23 cellular contexts compared by ENCODE assay signal in the genomic region with DNA sequence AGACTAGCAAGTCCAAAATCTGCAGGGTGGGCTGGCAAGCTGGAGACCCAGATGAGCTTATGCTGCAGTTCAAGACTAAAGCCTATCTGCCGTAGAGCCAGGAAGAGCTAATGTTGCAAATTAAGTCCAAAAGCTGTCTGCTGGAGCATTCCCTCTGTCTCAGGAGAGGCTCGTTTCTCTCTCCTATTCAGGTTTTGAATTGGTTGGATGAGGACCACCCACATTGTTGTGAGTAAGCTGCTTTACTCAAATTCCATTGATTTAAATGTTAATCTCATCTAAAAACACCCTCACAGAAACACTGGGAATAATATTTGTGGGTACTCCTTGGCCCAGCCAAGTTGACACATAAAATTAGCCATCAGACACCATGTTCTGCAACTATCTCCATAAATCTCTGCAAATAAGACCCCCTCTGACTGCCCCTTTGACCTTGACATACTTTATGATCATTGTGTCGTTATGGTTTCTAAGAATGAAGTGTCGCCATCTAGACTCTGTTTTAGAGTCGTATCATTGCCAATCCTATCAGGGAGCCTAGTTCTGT. TPM values are rescaled to one million over a fixed set of nuclear protein-coding genes. Genes with fewer than 3 reads are reported as not detected.
A peak's percentile ranks its signal among the peaks of the same experiment; 100 is the strongest.
DNase-seq lines count a peak whose midpoint lies in the region; ATAC-seq and TF ChIP-seq lines count a peak whose summit lies in the region.
"Had no signal": no experiment of that assay in that cellular context is flagged by ENCODE, and none has a peak within 500 bp of the region (broad histone marks: within the 10 kb centered on the region; RNA-seq: fewer than 3 reads in every experiment).

No MANE protein-coding gene starts in this region.

- peak; percentile 8 for DNase-seq in Ammon's horn (ENCODE audit: low spot score)
- DNase-seq in H9, result no peak
- DNase-seq in SJCRH30, result peak; percentile 17 to 25
- DNase-seq in NCI-H187 (lab: John Stamatoyannopoulos, UW), result no peak
- no peak for DNase-seq in foreskin keratinocyte
- DNase-seq: C1 segment of cervical spinal cord; CD4-positive, alpha-beta memory T cell; COR-L47; EL; GF-D8; HFFc6; Karpas-422; NCI-H1092 treated with DMSO at 0.1 percent for 48 hours; NCI-H1436; NCI-H1930; NCI-H2107; NCI-H524 treated with DMSO at 0.1 percent for 48 hours; NCI-H774; Right ventricle myocardium superior; RPMI8226 had no signal

- no peak overlapping the region for H3K14ac ChIP-seq in H9 (ENCODE audit: insufficient read depth, low read length)

- ATAC-seq in HG02623 (IDR thresholded peaks at IDR 0.05; ENCODE audit: unreplicated experiment) (no peak), foreskin keratinocyte (no peak)

- H3K36me3 ChIP-seq in SJCRH30, result no peaks in the 10 kb centered on the region
- H3K36me3 ChIP-seq in iPS-20b (ENCODE audit: insufficient read depth, low read depth, low read length), result no peaks in the 10 kb centered on the region

- no peaks in the 10 kb centered on the region for H3K27me3 ChIP-seq in H9 (ENCODE audit: insufficient read depth, low read length)
- H3K27me3 ChIP-seq in SJCRH30, result no peaks in the 10 kb centered on the region
- H3K27me3 ChIP-seq in iPS-20b (ENCODE audit: insufficient read depth, low read length), result no peaks in the 10 kb centered on the region
- peaks cover 9% of the 10 kb centered on the region for H3K27me3 ChIP-seq in foreskin keratinocyte

- no peak overlapping the region for H3K4ac ChIP-seq in H9 (ENCODE audit: low read depth, low read length)

- no peak overlapping the region for H3K9ac ChIP-seq in H9 (ENCODE audit: extremely low read depth, insufficient read length, low read length)
- H3K9ac ChIP-seq in iPS-20b (ENCODE audit: low read depth, low read length), result 0 out of 2 replicates have a peak overlapping the region, but pooled peaks have one; percentile 41

- no peak overlapping the region for H3K18ac ChIP-seq in H9 (ENCODE audit: insufficient read length, low read depth, low read length)

- H3K27ac ChIP-seq in H9 (ENCODE audit: insufficient read length, low read depth, low read length) (no peak overlapping the region), SJCRH30 (no peak overlapping the region), iPS-20b (ENCODE audit: low read length) (no peak overlapping the region), foreskin keratinocyte (no peak overlapping the region)

- no peak overlapping the region for H2BK120ac ChIP-seq in H9 (ENCODE audit: low read depth, low read length, poor library complexity, severe bottlenecking)

- H3K27ac Mint-ChIP-seq in H9, result peak overlapping the region; percentile 7 to 90 (median 49); a peak in 6 of 7 replicates
- H3K27ac Mint-ChIP-seq: CD4-positive, alpha-beta memory T cell; HFFc6; T-helper 1 cell treated with Interleukin-12 subunit alpha and Interleukin-12 subunit beta and Interleukin-4 antibody, amounts not matched to agents 30 μg/mL and 1 μg/mL, for 36 hours had no signal

- no peak overlapping the region for H3K23ac ChIP-seq in H9 (ENCODE audit: insufficient read length, low read depth, low read length)

- no peak overlapping the region for H2AK5ac ChIP-seq in H9 (ENCODE audit: insufficient read length, low read length)

- H4K8ac ChIP-seq in H9 (replicated peaks; ENCODE audit: insufficient read length, low read depth, low read length), result no peak overlapping the region

- no peak overlapping the region for H4K91ac ChIP-seq in H9 (ENCODE audit: insufficient read length, low read depth, low read length)

- no peak overlapping the region for H2AFZ ChIP-seq in H9 (ENCODE audit: low read length)

- no peak overlapping the region for H4K5ac ChIP-seq in H9 (ENCODE audit: insufficient read length, low read depth, low read length)

- H4K20me1 ChIP-seq in H9 (ENCODE audit: control insufficient read depth, insufficient read depth, insufficient read length), result no peaks in the 10 kb centered on the region

- H3K27me3 Mint-ChIP-seq in H9 (ENCODE audit: low read depth), result no peaks in the 10 kb centered on the region

- no peak overlapping the region for H3T11ph ChIP-seq in H9 (ENCODE audit: low read length)

- no CpG with 5 or more reads among the region's 5 CpGs for WGBS in H9 (ENCODE audit: extremely low coverage, insufficient read length, low lambda C conversion rate)

- no peaks in the 10 kb centered on the region; a peak in 1 of 5 replicates for H3K9me3 Mint-ChIP-seq in H9
- H3K9me3 Mint-ChIP-seq: CD4-positive, alpha-beta memory T cell; HFFc6; T-helper 1 cell treated with Interleukin-12 subunit alpha and Interleukin-12 subunit beta and Interleukin-4 antibody, amounts not matched to agents 30 μg/mL and 1 μg/mL, for 36 hours had no signal

- no peak overlapping the region for H2BK20ac ChIP-seq in H9 (ENCODE audit: low read depth, low read length, poor library complexity, severe bottlenecking)

- H3K36me3 Mint-ChIP-seq in H9 (ENCODE audit: insufficient read depth in 1 of 3, low read depth in 3 of 3), result no peaks in the 10 kb centered on the region
- H3K36me3 Mint-ChIP-seq: CD4-positive, alpha-beta memory T cell had no signal

- no peak for TF ChIP-seq CTCF in H9 (conservative IDR thresholded peaks at IDR 0.05)
- TF ChIP-seq CTCF in foreskin keratinocyte (conservative IDR thresholded peaks at IDR 0.05), result no peak

- H3K4me1 ChIP-seq in H9 (ENCODE audit: insufficient read depth, low read length) (peaks cover 4% of the 10 kb centered on the region; the same call in 1 of the 2 replicates), SJCRH30 (no peaks in the 10 kb centered on the region), iPS-20b (ENCODE audit: insufficient read depth, low read length) (peaks cover 11% of the 10 kb centered on the region; the same call in 1 of the 2 replicates), foreskin keratinocyte (no peaks in the 10 kb centered on the region)

- no peak overlapping the region for H3K4me3 Mint-ChIP-seq in H9
- H3K4me3 Mint-ChIP-seq: CD4-positive, alpha-beta memory T cell; HFFc6; T-helper 1 cell treated with Interleukin-12 subunit alpha and Interleukin-12 subunit beta and Interleukin-4 antibody, amounts not matched to agents 30 μg/mL and 1 μg/mL, for 36 hours had no signal

- peak overlapping the region; percentile 6 for H3K4me2 ChIP-seq in H9 (ENCODE audit: insufficient read depth, insufficient read length, low read length)

- H2BK5ac ChIP-seq in H9 (ENCODE audit: insufficient read length, low read length), result no peak overlapping the region

- H2BK15ac ChIP-seq in H9 (ENCODE audit: low read depth, low read length), result no peak overlapping the region

- no peak overlapping the region for H3K56ac ChIP-seq in H9 (ENCODE audit: insufficient read length, low read depth, low read length)

- no peak overlapping the region for H2BK12ac ChIP-seq in H9 (ENCODE audit: insufficient read length, low read depth, low read length)

- peaks cover 2% of the 10 kb centered on the region for H3K23me2 ChIP-seq in H9 (ENCODE audit: insufficient read length, low read depth, low read length, poor library complexity, severe bottlenecking)

- no peaks in the 10 kb centered on the region for H3K79me2 ChIP-seq in H9 (ENCODE audit: insufficient read depth, low read length)

- H3K9me3 ChIP-seq in H9 (ENCODE audit: control insufficient read depth, low read depth, low read length), result no peaks in the 10 kb centered on the region
- no peaks in the 10 kb centered on the region for H3K9me3 ChIP-seq in SJCRH30 (replicated peaks)
- no peaks in the 10 kb centered on the region for H3K9me3 ChIP-seq in iPS-20b (ENCODE audit: insufficient read depth, low read depth, low read length)

- no peaks in the 10 kb centered on the region for H3K79me1 ChIP-seq in H9 (ENCODE audit: insufficient read depth, low read depth, low read length, poor library complexity, severe bottlenecking)

- peaks cover 16 to 18% of the 10 kb centered on the region in 2 experiments for H3K4me1 Mint-ChIP-seq in H9
- H3K4me1 Mint-ChIP-seq: CD4-positive, alpha-beta memory T cell had no signal

- H3K4me3 ChIP-seq in SJCRH30 (no peak overlapping the region), iPS-20b (ENCODE audit: low read length) (peak overlapping the region; percentile 44; the same call in 1 of the 2 replicates)

RNA-seq across cellular contexts. Expression of a gene that starts 16.8 kb away (rescaled TPM):
- total RNA-seq in H9 (2021) (37.3 and 37.7 TPM in 2 replicates), foreskin keratinocyte (18.4 and 19.9 TPM in 2 replicates)
- 20.4 and 24.0 TPM in 2 replicates for total RNA-seq in SJCRH30 (2014; rRNA removed; shearing (Covaris generic))
- 3.6 and 3.9 TPM in 2 replicates for polyA plus RNA-seq in foreskin keratinocyte

Comparison
In these comparisons a context has a peak if more than half of its experiments do, and no peak if none do; other contexts are left out.
1. DNase-seq: peak in Ammon's horn (single experiment) and SJCRH30 (2 of 2); none in H9 (single experiment), NCI-H187 (0 of 2) and foreskin keratinocyte (0 of 2).